ENCODE assay signal across 1 cellular context in genomic region chr10:74176380-74177139, GRCh38.
TF ChIP-seq lines count a peak whose summit lies in the region.

No MANE protein-coding gene starts in this region.

TF ChIP-seq in K562, 482 proteins besides CTCF, POLR2A, EP300 and RAD21 (continued from another document and continues in another):
- TF ChIP-seq ZNF561 (CRISPR knock-in tag; conservative IDR thresholded peaks at IDR 0.05) (no peak), ZNF717 (CRISPR knock-in tag; IDR thresholded peaks at IDR 0.05) (no peak), ZBED1 (IDR thresholded peaks at IDR 0.05) (no peak), NCOR1 (IDR thresholded peaks at IDR 0.05) (peak; percentile 50; the same call in 1 of the 2 replicates), FOXK2 (conservative IDR thresholded peaks at IDR 0.05 in 1 of 2, IDR thresholded peaks at IDR 0.05 in 1 of 2; ENCODE audit: low read depth in 2 of 2) (peak; percentile 51 to 86; a peak in 2 of 4 replicates), ZBTB8A (IDR thresholded peaks at IDR 0.05; ENCODE audit: partially characterized antibody) (no peak), PHB2 (IDR thresholded peaks at IDR 0.05; ENCODE audit: low read depth) (no peak), ARID2 (IDR thresholded peaks at IDR 0.05) (0 out of 2 replicates have a peak, but pooled peaks have one; percentile 23), PHTF2 (CRISPR knock-in tag; IDR thresholded peaks at IDR 0.05) (no peak), KAT2B (IDR thresholded peaks at IDR 0.05; ENCODE audit: low read depth, low read length) (no peak), ZNF12 (CRISPR knock-in tag; IDR thresholded peaks at IDR 0.05) (peak; percentile 86), GTF2E2 (tag; IDR thresholded peaks at IDR 0.05) (peak; percentile 93), CBX1 (IDR thresholded peaks at IDR 0.05; ENCODE audit: low read depth) (0 out of 2 replicates have a peak, but pooled peaks have one; percentile 35), IFI16 (CRISPR knock-in tag; IDR thresholded peaks at IDR 0.05) (no peak), ZNF212 (CRISPR knock-in tag; IDR thresholded peaks at IDR 0.05) (no peak), MXI1 (IDR thresholded peaks at IDR 0.05; ENCODE audit: low read depth, low read length) (peak; percentile 70), ATF7 (IDR thresholded peaks at IDR 0.05) (peak; percentile 96), FOSL1 (tag; conservative IDR thresholded peaks at IDR 0.05) (peak; percentile 52), NFE2 (IDR thresholded peaks at IDR 0.05; ENCODE audit: low read depth) (peak; percentile 42), LEF1 (IDR thresholded peaks at IDR 0.05) (peak; percentile 45; the same call in 1 of the 2 replicates), ZNF79 (CRISPR knock-in tag; IDR thresholded peaks at IDR 0.05; ENCODE audit: low read depth) (no peak), MAFK (IDR thresholded peaks at IDR 0.05; ENCODE audit: low read length) (peak; percentile 16; the same call in 1 of the 2 replicates), ETV5 (CRISPR knock-in tag; IDR thresholded peaks at IDR 0.05; ENCODE audit: low read depth) (no peak; the same call in 1 of the 2 replicates), PHB (CRISPR knock-in tag; IDR thresholded peaks at IDR 0.05) (no peak; the same call in 1 of the 2 replicates), HMGN3 (IDR thresholded peaks at IDR 0.05; ENCODE audit: borderline replicate concordance, extremely low read depth, insufficient read length, low read depth, low read length) (peak; percentile 89), TCF3 (CRISPR knock-in tag; IDR thresholded peaks at IDR 0.05) (peak; percentile 55), NFE2L1 (tag; IDR thresholded peaks at IDR 0.05; ENCODE audit: borderline replicate concordance, low read depth) (no peak), MEF2A (IDR thresholded peaks at IDR 0.05; ENCODE audit: control insufficient read depth, low read depth, low read length) (no peak), KLF16 (IDR thresholded peaks at IDR 0.05) (no peak), USF1 (CRISPR knock-in tag; IDR thresholded peaks at IDR 0.05) (peak; percentile 98), GATAD2A (IDR thresholded peaks at IDR 0.05) (peak; percentile 76; the same call in 1 of the 2 replicates), ZNF699 (CRISPR knock-in tag; IDR thresholded peaks at IDR 0.05; ENCODE audit: insufficient replicate concordance) (no peak), SIRT6 (IDR thresholded peaks at IDR 0.05; ENCODE audit: low read depth, low read length) (no peak), PTRF (tag; IDR thresholded peaks at IDR 0.05) (no peak), SMARCA5 (IDR thresholded peaks at IDR 0.05) (no peak), MECOM (CRISPR knock-in tag; IDR thresholded peaks at IDR 0.05) (peak; percentile 60; the same call in 1 of the 2 replicates), HOMEZ (CRISPR knock-in tag; IDR thresholded peaks at IDR 0.05) (0 out of 2 replicates have a peak, but pooled peaks have one; percentile 58), ILF3 (IDR thresholded peaks at IDR 0.05; ENCODE audit: borderline replicate concordance) (no peak), HLTF (IDR thresholded peaks at IDR 0.05) (no peak), ZNF518B (CRISPR knock-in tag; IDR thresholded peaks at IDR 0.05) (no peak), NBN (IDR thresholded peaks at IDR 0.05; ENCODE audit: low read depth) (no peak; the same call in 1 of the 2 replicates), ZNF253 (CRISPR knock-in tag; conservative IDR thresholded peaks at IDR 0.05) (0 out of 2 replicates have a peak, but pooled peaks have one; percentile 53), FOXP1 (CRISPR knock-in tag; IDR thresholded peaks at IDR 0.05) (peak; percentile 94), CBX2 (IDR thresholded peaks at IDR 0.05; ENCODE audit: insufficient read depth, low read length, poor library complexity, severe bottlenecking) (no peak), RREB1 (CRISPR knock-in tag; IDR thresholded peaks at IDR 0.05) (peak; percentile 70; the same call in 1 of the 2 replicates), WHSC1 (IDR thresholded peaks at IDR 0.05; ENCODE audit: low read length) (no peak), TAF7 (tag; IDR thresholded peaks at IDR 0.05) (peak; percentile 69), CREB1 (IDR thresholded peaks at IDR 0.05) (no peak; the same call in none of the 2 replicates), CREB1 (CRISPR knock-in tag; IDR thresholded peaks at IDR 0.05) (peak; percentile 86)
- TF ChIP-seq, protein P1, sequence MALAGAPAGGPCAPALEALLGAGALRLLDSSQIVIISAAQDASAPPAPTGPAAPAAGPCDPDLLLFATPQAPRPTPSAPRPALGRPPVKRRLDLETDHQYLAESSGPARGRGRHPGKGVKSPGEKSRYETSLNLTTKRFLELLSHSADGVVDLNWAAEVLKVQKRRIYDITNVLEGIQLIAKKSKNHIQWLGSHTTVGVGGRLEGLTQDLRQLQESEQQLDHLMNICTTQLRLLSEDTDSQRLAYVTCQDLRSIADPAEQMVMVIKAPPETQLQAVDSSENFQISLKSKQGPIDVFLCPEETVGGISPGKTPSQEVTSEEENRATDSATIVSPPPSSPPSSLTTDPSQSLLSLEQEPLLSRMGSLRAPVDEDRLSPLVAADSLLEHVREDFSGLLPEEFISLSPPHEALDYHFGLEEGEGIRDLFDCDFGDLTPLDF (CRISPR knock-in tag; IDR thresholded peaks at IDR 0.05): peak; percentile 95; the same call in 1 of the 2 replicates
- TF ChIP-seq, protein P2, sequence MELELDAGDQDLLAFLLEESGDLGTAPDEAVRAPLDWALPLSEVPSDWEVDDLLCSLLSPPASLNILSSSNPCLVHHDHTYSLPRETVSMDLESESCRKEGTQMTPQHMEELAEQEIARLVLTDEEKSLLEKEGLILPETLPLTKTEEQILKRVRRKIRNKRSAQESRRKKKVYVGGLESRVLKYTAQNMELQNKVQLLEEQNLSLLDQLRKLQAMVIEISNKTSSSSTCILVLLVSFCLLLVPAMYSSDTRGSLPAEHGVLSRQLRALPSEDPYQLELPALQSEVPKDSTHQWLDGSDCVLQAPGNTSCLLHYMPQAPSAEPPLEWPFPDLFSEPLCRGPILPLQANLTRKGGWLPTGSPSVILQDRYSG (tag; conservative IDR thresholded peaks at IDR 0.05; ENCODE audit: low read depth): peak; percentile 90
- TF ChIP-seq, protein P3, sequence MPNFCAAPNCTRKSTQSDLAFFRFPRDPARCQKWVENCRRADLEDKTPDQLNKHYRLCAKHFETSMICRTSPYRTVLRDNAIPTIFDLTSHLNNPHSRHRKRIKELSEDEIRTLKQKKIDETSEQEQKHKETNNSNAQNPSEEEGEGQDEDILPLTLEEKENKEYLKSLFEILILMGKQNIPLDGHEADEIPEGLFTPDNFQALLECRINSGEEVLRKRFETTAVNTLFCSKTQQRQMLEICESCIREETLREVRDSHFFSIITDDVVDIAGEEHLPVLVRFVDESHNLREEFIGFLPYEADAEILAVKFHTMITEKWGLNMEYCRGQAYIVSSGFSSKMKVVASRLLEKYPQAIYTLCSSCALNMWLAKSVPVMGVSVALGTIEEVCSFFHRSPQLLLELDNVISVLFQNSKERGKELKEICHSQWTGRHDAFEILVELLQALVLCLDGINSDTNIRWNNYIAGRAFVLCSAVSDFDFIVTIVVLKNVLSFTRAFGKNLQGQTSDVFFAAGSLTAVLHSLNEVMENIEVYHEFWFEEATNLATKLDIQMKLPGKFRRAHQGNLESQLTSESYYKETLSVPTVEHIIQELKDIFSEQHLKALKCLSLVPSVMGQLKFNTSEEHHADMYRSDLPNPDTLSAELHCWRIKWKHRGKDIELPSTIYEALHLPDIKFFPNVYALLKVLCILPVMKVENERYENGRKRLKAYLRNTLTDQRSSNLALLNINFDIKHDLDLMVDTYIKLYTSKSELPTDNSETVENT (CRISPR knock-in tag; IDR thresholded peaks at IDR 0.05): 0 out of 2 replicates have a peak, but pooled peaks have one; percentile 52
- TF ChIP-seq, protein P4, sequence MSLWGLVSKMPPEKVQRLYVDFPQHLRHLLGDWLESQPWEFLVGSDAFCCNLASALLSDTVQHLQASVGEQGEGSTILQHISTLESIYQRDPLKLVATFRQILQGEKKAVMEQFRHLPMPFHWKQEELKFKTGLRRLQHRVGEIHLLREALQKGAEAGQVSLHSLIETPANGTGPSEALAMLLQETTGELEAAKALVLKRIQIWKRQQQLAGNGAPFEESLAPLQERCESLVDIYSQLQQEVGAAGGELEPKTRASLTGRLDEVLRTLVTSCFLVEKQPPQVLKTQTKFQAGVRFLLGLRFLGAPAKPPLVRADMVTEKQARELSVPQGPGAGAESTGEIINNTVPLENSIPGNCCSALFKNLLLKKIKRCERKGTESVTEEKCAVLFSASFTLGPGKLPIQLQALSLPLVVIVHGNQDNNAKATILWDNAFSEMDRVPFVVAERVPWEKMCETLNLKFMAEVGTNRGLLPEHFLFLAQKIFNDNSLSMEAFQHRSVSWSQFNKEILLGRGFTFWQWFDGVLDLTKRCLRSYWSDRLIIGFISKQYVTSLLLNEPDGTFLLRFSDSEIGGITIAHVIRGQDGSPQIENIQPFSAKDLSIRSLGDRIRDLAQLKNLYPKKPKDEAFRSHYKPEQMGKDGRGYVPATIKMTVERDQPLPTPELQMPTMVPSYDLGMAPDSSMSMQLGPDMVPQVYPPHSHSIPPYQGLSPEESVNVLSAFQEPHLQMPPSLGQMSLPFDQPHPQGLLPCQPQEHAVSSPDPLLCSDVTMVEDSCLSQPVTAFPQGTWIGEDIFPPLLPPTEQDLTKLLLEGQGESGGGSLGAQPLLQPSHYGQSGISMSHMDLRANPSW (CRISPR knock-in tag; IDR thresholded peaks at IDR 0.05): peak; percentile 94
